In the genomic region with DNA sequence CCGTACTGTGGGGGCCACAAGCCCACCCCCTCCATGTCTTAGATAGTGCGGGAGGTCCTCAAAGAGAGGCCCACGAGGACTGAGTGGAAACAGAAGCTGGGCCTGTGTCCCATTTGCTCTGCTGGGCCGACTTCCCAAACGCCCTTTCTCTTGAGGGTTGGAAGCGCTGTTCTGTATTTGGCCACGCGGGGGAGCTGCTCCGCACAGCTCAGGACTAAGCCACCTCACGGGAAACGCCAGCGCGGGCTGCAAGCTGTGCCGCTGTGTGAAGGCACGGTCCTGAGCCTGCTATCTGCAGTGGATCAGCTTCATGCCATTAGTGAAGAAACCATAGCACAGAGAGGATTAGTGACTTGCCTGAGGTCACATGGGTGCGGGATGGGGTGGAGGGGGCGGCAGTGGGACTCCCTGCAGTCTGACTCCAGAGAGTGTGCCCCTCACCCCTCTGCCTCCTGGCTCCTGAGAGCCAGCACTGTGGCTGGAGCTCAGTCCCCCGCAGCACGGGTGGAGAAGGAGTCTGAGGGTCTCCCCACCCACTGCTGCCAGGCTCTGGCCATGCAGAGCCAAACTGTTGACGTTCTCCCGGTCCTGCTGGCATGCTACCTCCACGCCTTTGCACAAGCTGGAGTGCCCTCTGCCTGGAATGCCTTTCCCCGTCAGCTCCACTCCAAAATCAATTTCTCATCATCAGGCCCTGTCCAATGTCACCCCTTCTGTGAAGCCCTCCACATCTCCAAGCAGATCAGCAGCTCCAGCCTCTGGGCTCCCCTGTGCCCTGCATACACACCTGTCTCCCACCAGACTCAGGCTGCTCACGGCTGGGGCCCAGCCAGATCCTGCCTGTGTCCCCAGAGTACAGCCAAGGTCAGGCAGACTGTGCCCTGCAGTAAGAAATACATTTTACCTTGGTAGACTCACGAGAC, we compare ENCODE assay signal across 8 cellular contexts. TPM values are rescaled to one million over a fixed set of nuclear protein-coding genes. Genes with fewer than 3 reads are reported as not detected.
DNase-seq lines count a peak whose midpoint lies in the region; ATAC-seq and TF ChIP-seq lines count a peak whose summit lies in the region.

No MANE protein-coding gene starts in this region.

- no TSS peak for BruUV-seq in OCI-LY7 (replicated peaks; lab: Mats Ljungman, UMichigan)

- TF ChIP-seq CTCF in GM10266 (IDR thresholded peaks at IDR 0.05; ENCODE audit: control insufficient read depth, insufficient read depth, low read depth, missing control alignments) (peak; percentile 89), OCI-LY7 (conservative IDR thresholded peaks at IDR 0.05; ENCODE audit: low read length) (peak; percentile 90), epithelial cell of proximal tubule (conservative IDR thresholded peaks at IDR 0.05; ENCODE audit: low read depth, low read length) (peak; percentile 93), mucosa of descending colon (IDR thresholded peaks at IDR 0.05) (peak; percentile 91)

- no peaks in the 10 kb centered on the region for H3K9me3 ChIP-seq in OCI-LY7 (ENCODE audit: low read length)
- no peaks in the 10 kb centered on the region for H3K9me3 ChIP-seq in mucosa of descending colon

- no peak overlapping the region for H3K4me2 ChIP-seq in OCI-LY7 (ENCODE audit: low read length)

- no peak overlapping the region for H3K27ac ChIP-seq in OCI-LY7 (ENCODE audit: low read depth, low read length, poor library complexity, severe bottlenecking)

- H3K36me3 ChIP-seq in OCI-LY7 (ENCODE audit: insufficient read depth, low read length) (no peaks in the 10 kb centered on the region), mucosa of descending colon (ENCODE audit: low read depth) (no peaks in the 10 kb centered on the region)

- ATAC-seq in mucosa of descending colon (peak; percentile 94), HG03432 (IDR thresholded peaks at IDR 0.05; ENCODE audit: unreplicated experiment) (no peak)

- DNase-seq in GM10266 (ENCODE audit: extremely low spot score) = peak; percentile 72
- peak; percentile 92 for DNase-seq in HT-29 (ENCODE audit: low spot score)
- peak; percentile 67 for DNase-seq in OCI-LY7 (ENCODE audit: low spot score)
- peak; percentile 69 for DNase-seq in activated T-cell treated with anti-CD3 and anti-CD28 coated beads for 4 hours
- no peak for DNase-seq in epithelial cell of proximal tubule (ENCODE audit: low read depth)
- peak; percentile 79 to 93 (median 89) for DNase-seq in mucosa of descending colon
- DNase-seq in stimulated activated CD8-positive, alpha-beta memory T cell treated with anti-CD3 and anti-CD28 coated beads, Interleukin-4, amount 100 ng/mL, for 24 hours (ENCODE audit: low read depth) = peak; percentile 71

- H4K20me1 ChIP-seq in OCI-LY7 (ENCODE audit: insufficient read depth, low read length) = no peaks in the 10 kb centered on the region

- no peaks in the 10 kb centered on the region for H3K79me2 ChIP-seq in OCI-LY7 (ENCODE audit: insufficient read depth, low read depth, low read length)

- H3K9me2 ChIP-seq in OCI-LY7 (ENCODE audit: insufficient read depth, low read length) = no peaks in the 10 kb centered on the region

- CTCF ChIA-PET in OCI-LY7 (lab: Charles Lee; ENCODE audit: unreplicated experiment) = no interaction called here

- intact Hi-C loops in OCI-LY7 (cut with micrococcal nuclease; ENCODE audit: unreplicated experiment) = no loop called here
- intact Hi-C loops in mucosa of descending colon (cut with DNase I, micrococcal nuclease) = no loop called here

- no peaks in the 10 kb centered on the region for H3K4me1 ChIP-seq in OCI-LY7 (ENCODE audit: insufficient read depth, low read length, poor library complexity, severe bottlenecking)
- H3K4me1 ChIP-seq in mucosa of descending colon (ENCODE audit: low read depth) = peaks cover 6% of the 10 kb centered on the region

- H2AFZ ChIP-seq in OCI-LY7 (ENCODE audit: low read length) = no peak overlapping the region

- POLR2A ChIA-PET in OCI-LY7 (lab: Charles Lee) = interaction anchor here (0.5 to 0.9 kb wide), 4 partner anchors 13 to 146 kb away, joined by 3 read pairs; no protein-coding TSS in a partner anchor

- no peak overlapping the region for H3K4me3 ChIP-seq in OCI-LY7 (ENCODE audit: low read depth, low read length, poor library complexity, severe bottlenecking)
- H3K4me3 ChIP-seq in epithelial cell of proximal tubule (ENCODE audit: low read depth, low read length) = peak overlapping the region; percentile 5
- H3K4me3 ChIP-seq in mucosa of descending colon = no peak overlapping the region

RNA-seq across cellular contexts. Expression of a gene that starts 51.5 kb away (rescaled TPM):
- total RNA-seq in HT-29 (2014; rRNA removed; shearing (Covaris generic)) = 0.10 TPM in 1 of 2 replicates, not detected in the other
- 5.4 and 5.5 TPM in 2 replicates for total RNA-seq in OCI-LY7 (2014; rRNA removed; shearing (Covaris generic))
- total RNA-seq in OCI-LY7 (2022) = 15.0 and 25.3 TPM in 2 replicates
- 0.29 TPM in 2 replicates for total RNA-seq in epithelial cell of proximal tubule
- 10 to 100 TPM; 10.4 to 20.3 (median 18.6) TPM for total RNA-seq in mucosa of descending colon
